In the genomic region with DNA sequence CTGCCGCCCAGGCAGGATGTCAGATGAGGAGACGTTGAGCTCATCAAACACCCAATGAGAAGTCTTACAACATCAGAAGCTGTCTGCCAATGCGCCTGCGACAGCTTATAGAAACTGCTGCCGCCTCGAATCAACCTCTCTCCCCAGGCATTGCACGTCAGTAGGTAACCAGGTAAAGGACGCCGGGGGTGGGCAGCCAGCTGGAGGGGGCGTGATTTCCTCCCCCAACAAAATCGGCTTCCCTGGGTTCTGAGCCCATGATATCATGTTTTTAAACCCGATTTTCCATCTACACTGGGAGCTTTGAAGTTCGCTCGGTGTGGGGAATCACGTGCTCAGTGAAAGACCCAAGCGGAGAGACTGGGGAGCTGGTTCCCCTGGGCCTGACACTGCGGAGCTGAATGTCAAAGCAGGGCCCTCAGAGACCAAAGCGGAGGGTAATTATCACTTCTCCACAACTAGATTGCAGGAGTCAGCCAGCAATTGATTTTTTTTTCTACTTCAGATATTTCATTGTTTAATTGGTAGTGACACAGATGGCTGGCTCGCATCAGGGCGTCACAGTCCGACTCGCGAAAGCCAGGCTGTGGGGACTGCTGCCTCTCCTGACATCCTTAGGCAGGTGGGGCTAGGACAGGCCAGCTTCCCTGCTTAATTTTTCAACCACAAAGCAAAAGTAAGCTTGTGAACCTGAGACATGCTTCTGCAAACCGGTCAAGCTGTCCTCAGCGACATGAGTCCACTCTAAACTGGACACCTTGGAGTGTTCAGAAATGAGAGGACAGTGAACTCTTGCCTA, we compare ENCODE assay signal across 15 cellular contexts. TPM values are rescaled to one million over a fixed set of nuclear protein-coding genes. Genes with fewer than 3 reads are reported as not detected.
DNase-seq lines count a peak whose midpoint lies in the region; ATAC-seq and TF ChIP-seq lines count a peak whose summit lies in the region.
"Had no signal": no experiment of that assay in that cellular context is flagged by ENCODE, and none has a peak within 500 bp of the region (broad histone marks: within the 10 kb centered on the region; RNA-seq: fewer than 3 reads in every experiment).

No MANE protein-coding gene starts in this region.

- no peak overlapping the region for H3K4me3 ChIP-seq in HUES48 (ENCODE audit: low read depth, low read length)
- H3K4me3 ChIP-seq: left ventricle myocardium inferior, sigmoid colon, SK-N-MC had no signal

- peak; percentile 72 for DNase-seq in NCI-H2196 treated with DMSO at 0.1 percent for 48 hours (lab: John Stamatoyannopoulos, UW; ENCODE audit: unreplicated experiment)
- no peak for DNase-seq in activated naive CD4-positive, alpha-beta T cell treated with anti-CD3 and anti-CD28 coated beads, Interleukin-2, amount 50 U/mL, for 72 hours (ENCODE audit: low spot score in 2 of 2)
- no peak for DNase-seq in nephron progenitor cell
- no peak for DNase-seq in KG1 (lab: John Stamatoyannopoulos, UW)
- no peak for DNase-seq in DMS114 treated with DMSO at 0.1 percent for 48 hours (lab: John Stamatoyannopoulos, UW; ENCODE audit: unreplicated experiment)
- no peak for DNase-seq in SIG-M5 (lab: John Stamatoyannopoulos, UW)
- DNase-seq: EL, KBM-7, left ventricle myocardium inferior, sigmoid colon had no signal

- no peaks in the 10 kb centered on the region for H3K36me3 Mint-ChIP-seq in activated naive CD4-positive, alpha-beta T cell treated with anti-CD3 and anti-CD28 coated beads, Interleukin-2, amount 50 U/mL, for 72 hours
- H3K36me3 Mint-ChIP-seq in nephron progenitor cell (ENCODE audit: low read depth): peaks cover 5% of the 10 kb centered on the region
- H3K36me3 Mint-ChIP-seq in stimulated activated memory B cell treated with anti-CD40 and anti-IgM and Interleukin-4, amounts not matched to agents 10 μg/mL and 1 μg/mL and 100 μg/mL, for 72 hours: peaks cover 5% of the 10 kb centered on the region

- peaks cover 10% of the 10 kb centered on the region for H3K27me3 Mint-ChIP-seq in nephron progenitor cell (ENCODE audit: low read depth, poor library complexity)
- H3K27me3 Mint-ChIP-seq in stimulated activated memory B cell treated with anti-CD40 and anti-IgM and Interleukin-4, amounts not matched to agents 10 μg/mL and 1 μg/mL and 100 μg/mL, for 72 hours: peaks cover 94% of the 10 kb centered on the region

- no peak overlapping the region for H3K9ac ChIP-seq in HUES48 (ENCODE audit: low read depth, low read length)

- peak overlapping the region; percentile 18 to 74 for H3K27ac Mint-ChIP-seq in activated naive CD4-positive, alpha-beta T cell treated with anti-CD3 and anti-CD28 coated beads, Interleukin-2, amount 50 U/mL, for 72 hours
- peak overlapping the region; percentile 84 for H3K27ac Mint-ChIP-seq in nephron progenitor cell
- no peak overlapping the region for H3K27ac Mint-ChIP-seq in stimulated activated memory B cell treated with anti-CD40 and anti-IgM and Interleukin-4, amounts not matched to agents 10 μg/mL and 1 μg/mL and 100 μg/mL, for 72 hours

- no peaks in the 10 kb centered on the region for H3K36me3 ChIP-seq in HUES48 (ENCODE audit: control insufficient read depth, insufficient read depth, low read length)
- H3K36me3 ChIP-seq: left ventricle myocardium inferior, sigmoid colon had no signal

- H3K27ac ChIP-seq in HUES48 (ENCODE audit: low read depth, low read length): peak overlapping the region; percentile 46
- H3K27ac ChIP-seq: left ventricle myocardium inferior, sigmoid colon, SK-N-MC had no signal

- H3K9me3 ChIP-seq in HUES48 (ENCODE audit: control insufficient read depth, insufficient read depth, low read length): no peaks in the 10 kb centered on the region
- H3K9me3 ChIP-seq: left ventricle myocardium inferior, sigmoid colon had no signal

- H3K4me1 ChIP-seq in HUES48 (ENCODE audit: control insufficient read depth, insufficient read depth, low read length): peaks cover 28% of the 10 kb centered on the region
- H3K4me1 ChIP-seq: left ventricle myocardium inferior, sigmoid colon had no signal

- H3K9me3 Mint-ChIP-seq in activated naive CD4-positive, alpha-beta T cell treated with anti-CD3 and anti-CD28 coated beads, Interleukin-2, amount 50 U/mL, for 72 hours: no peaks in the 10 kb centered on the region
- H3K9me3 Mint-ChIP-seq in nephron progenitor cell: no peaks in the 10 kb centered on the region
- no peaks in the 10 kb centered on the region for H3K9me3 Mint-ChIP-seq in stimulated activated memory B cell treated with anti-CD40 and anti-IgM and Interleukin-4, amounts not matched to agents 10 μg/mL and 1 μg/mL and 100 μg/mL, for 72 hours
- H3K9me3 Mint-ChIP-seq: stimulated activated effector memory CD8-positive, alpha-beta T cell treated with anti-CD3 and anti-CD28 coated beads, Interleukin-12 subunit alpha, Interleukin-12 subunit beta, amount 100 ng/mL, for 72 hours had no signal

- peaks cover 73% of the 10 kb centered on the region for H3K4me1 Mint-ChIP-seq in nephron progenitor cell
- H3K4me1 Mint-ChIP-seq in stimulated activated memory B cell treated with anti-CD40 and anti-IgM and Interleukin-4, amounts not matched to agents 10 μg/mL and 1 μg/mL and 100 μg/mL, for 72 hours: no peaks in the 10 kb centered on the region

- peak overlapping the region; percentile 53 for H3K4me3 Mint-ChIP-seq in nephron progenitor cell
- H3K4me3 Mint-ChIP-seq in stimulated activated memory B cell treated with anti-CD40 and anti-IgM and Interleukin-4, amounts not matched to agents 10 μg/mL and 1 μg/mL and 100 μg/mL, for 72 hours: no peak overlapping the region
- H3K4me3 Mint-ChIP-seq: stimulated activated effector memory CD8-positive, alpha-beta T cell treated with anti-CD3 and anti-CD28 coated beads, Interleukin-12 subunit alpha, Interleukin-12 subunit beta, amount 100 ng/mL, for 72 hours had no signal

- H3K27me3 ChIP-seq in HUES48 (ENCODE audit: control insufficient read depth, insufficient read depth, low read length): no peaks in the 10 kb centered on the region

- TF ChIP-seq CTCF in nephron progenitor cell (IDR thresholded peaks at IDR 0.05): no peak

- ATAC-seq in activated naive CD4-positive, alpha-beta T cell treated with anti-CD3 and anti-CD28 coated beads, Interleukin-2, amount 50 U/mL, for 72 hours: peak; percentile 82 to 87
- no peak for ATAC-seq in stimulated activated memory B cell treated with anti-CD40 and anti-IgM and Interleukin-4, amounts not matched to agents 10 μg/mL and 1 μg/mL and 100 μg/mL, for 72 hours
- ATAC-seq: stimulated activated effector memory CD8-positive, alpha-beta T cell treated with anti-CD3 and anti-CD28 coated beads, Interleukin-12 subunit alpha, Interleukin-12 subunit beta, amount 100 ng/mL, for 72 hours had no signal

RNA-seq across cellular contexts. Expression of a gene that starts 15.4 kb away (rescaled TPM):
- total RNA-seq in activated naive CD4-positive, alpha-beta T cell treated with anti-CD3 and anti-CD28 coated beads, Interleukin-2, amount 50 U/mL, for 72 hours: 1 to 10 TPM; 1.1 TPM
- total RNA-seq: endothelial cell of umbilical vein had no signal

RNA-seq across cellular contexts. Expression of a gene that starts 50.0 kb away (rescaled TPM):
- 1 to 10 TPM; 2.4 to 2.5 TPM for total RNA-seq in activated naive CD4-positive, alpha-beta T cell treated with anti-CD3 and anti-CD28 coated beads, Interleukin-2, amount 50 U/mL, for 72 hours
- total RNA-seq: endothelial cell of umbilical vein, left ventricle myocardium inferior, sigmoid colon had no signal
